17 cellular contexts compared by ENCODE assay signal in genomic region chr6:21082091-21082490, GRCh38.
A peak's percentile ranks its signal among the peaks of the same experiment; 100 is the strongest.
DNase-seq lines count a peak whose midpoint lies in the region; ATAC-seq, FAIRE-seq and TF ChIP-seq lines count a peak whose summit lies in the region.
"Had no signal": no experiment of that assay in that cellular context is flagged by ENCODE, and none has a peak within 500 bp of the region (broad histone marks: within the 10 kb centered on the region; RNA-seq: fewer than 3 reads in every experiment).

No MANE protein-coding gene starts in this region.

- no peak for TF ChIP-seq POLR2A in HepG2 (IDR thresholded peaks at IDR 0.05; ENCODE audit: insufficient read depth in 1 of 2, low read depth in 2 of 2, low read length in 2 of 2)
- no peak for TF ChIP-seq POLR2A in right lobe of liver (IDR thresholded peaks at IDR 0.05)

- ATAC-seq in HepG2 = no peak
- no peak for ATAC-seq in right lobe of liver
- no peak for ATAC-seq in naive thymus-derived CD8-positive, alpha-beta T cell
- ATAC-seq: A549 had no signal

- CTCF ChIA-PET in HepG2 (lab: Yijun Ruan, JAX; ENCODE audit: low intra/inter-chr PET ratio, low total read pairs) = no interaction called here

- H3K79me2 ChIP-seq in HepG2 (ENCODE audit: insufficient read depth, low read length) = no peaks in the 10 kb centered on the region

- H3K27me3 ChIP-seq in HepG2 (ENCODE audit: control insufficient read depth in 1 of 2, insufficient read depth in 2 of 2, low read length in 2 of 2) (no peaks in the 10 kb centered on the region), right lobe of liver (no peaks in the 10 kb centered on the region)

- BruUV-seq in HepG2 (replicated peaks; lab: Mats Ljungman, UMichigan) = no TSS peak

- H4K20me1 ChIP-seq in HepG2 (ENCODE audit: insufficient read depth, low read length) = no peaks in the 10 kb centered on the region

- peaks cover 0 to 1% of the 10 kb centered on the region in 2 experiments; a peak in 2 of 5 replicates for H3K36me3 ChIP-seq in HepG2 (replicated peaks in 1 of 2; ENCODE audit: control insufficient read depth in 1 of 2, insufficient read depth in 2 of 2, low read length in 2 of 2)
- H3K36me3 ChIP-seq in right lobe of liver = no peaks in the 10 kb centered on the region
- H3K36me3 ChIP-seq: HAP-1 had no signal

- no peak overlapping the region for H3K9ac ChIP-seq in HepG2 (ENCODE audit: insufficient read depth, low read depth, low read length)
- H3K9ac ChIP-seq: GM23248 had no signal

- intact Hi-C loops in HepG2 (cut with micrococcal nuclease; ENCODE audit: unreplicated experiment) = no loop called here
- intact Hi-C loops in right lobe of liver (cut with DNase I) = no loop called here

- FAIRE-seq in HepG2 (lab: Jason Lieb, UNC) = no peak
- FAIRE-seq: A549, G401.6, GM12891 had no signal

- no peak overlapping the region for H2AFZ ChIP-seq in HepG2 (ENCODE audit: low read length)
- H2AFZ ChIP-seq: GM23248 had no signal

- H3K4me1 ChIP-seq in HepG2 (ENCODE audit: insufficient read depth, low read length) (peaks cover 12% of the 10 kb centered on the region), right lobe of liver (no peaks in the 10 kb centered on the region)
- H3K4me1 ChIP-seq: A549, HAP-1 had no signal

- no peak for TF ChIP-seq CTCF in HepG2 (CRISPR knock-in tag; IDR thresholded peaks at IDR 0.05)
- TF ChIP-seq CTCF in right lobe of liver (IDR thresholded peaks at IDR 0.05) = no peak
- no peak for TF ChIP-seq CTCF in fibroblast of the aortic adventitia (IDR thresholded peaks at IDR 0.05; ENCODE audit: insufficient read depth, low read length)
- TF ChIP-seq CTCF in progenitor cell of endocrine pancreas (IDR thresholded peaks at IDR 0.05; ENCODE audit: unreplicated experiment) = no peak
- TF ChIP-seq CTCF in osteocyte (IDR thresholded peaks at IDR 0.05) = no peak

- H3K9me3 ChIP-seq in HepG2 (ENCODE audit: low read length) (peaks cover 7% of the 10 kb centered on the region; the same call in 1 of the 2 replicates), right lobe of liver (no peaks in the 10 kb centered on the region)
- H3K9me3 ChIP-seq: A549, HAP-1 had no signal

- no peak; a peak in 1 of 4 replicates for TF ChIP-seq EP300 in HepG2 (IDR thresholded peaks at IDR 0.05; ENCODE audit: low read depth in 2 of 2, low read length in 2 of 2)
- TF ChIP-seq EP300 in HepG2 (CRISPR knock-in tag; IDR thresholded peaks at IDR 0.05; ENCODE audit: borderline replicate concordance) = no peak

- no peak for TF ChIP-seq RAD21 in HepG2 (CRISPR knock-in tag; IDR thresholded peaks at IDR 0.05)

- in situ Hi-C loops in HepG2 (cut with HindIII; ENCODE audit: extremely low pct_ligation_motif_present, low pct_unique_long_range_greater_than_20kb) = no loop called here

- H3K4me3 Mint-ChIP-seq in progenitor cell of endocrine pancreas (ENCODE audit: low read depth) (no peak overlapping the region), osteocyte (ENCODE audit: unreplicated experiment) (no peak overlapping the region)
- no peak overlapping the region for H3K4me3 Mint-ChIP-seq in naive thymus-derived CD8-positive, alpha-beta T cell
- H3K4me3 Mint-ChIP-seq: CD4-positive, alpha-beta T cell had no signal

- POLR2A ChIA-PET in HepG2 (lab: Yijun Ruan, JAX) = no interaction called here
- POLR2A ChIA-PET in naive thymus-derived CD8-positive, alpha-beta T cell (lab: Charles Lee) = no interaction called here

- H3K4me3 ChIP-seq in HepG2 (replicated peaks in 1 of 3; ENCODE audit: insufficient read depth in 1 of 3, low read depth in 2 of 3, low read length in 3 of 3) (no peak overlapping the region), right lobe of liver (no peak overlapping the region), fibroblast of the aortic adventitia (ENCODE audit: low read depth, low read length) (no peak overlapping the region)
- H3K4me3 ChIP-seq: A549, GM23248, HAP-1 had no signal

- H3K9me3 Mint-ChIP-seq in progenitor cell of endocrine pancreas (ENCODE audit: low read depth) (peaks cover 3% of the 10 kb centered on the region), osteocyte (ENCODE audit: unreplicated experiment) (no peaks in the 10 kb centered on the region)
- H3K9me3 Mint-ChIP-seq in naive thymus-derived CD8-positive, alpha-beta T cell = peaks cover 0 to 3% (median 0%) of the 10 kb centered on the region in 9 donors
- H3K9me3 Mint-ChIP-seq: CD4-positive, alpha-beta T cell had no signal

- DNase-seq in HepG2 (ENCODE audit: low spot score) (peak; percentile 4), right lobe of liver (no peak), fibroblast of the aortic adventitia (ENCODE audit: low read depth) (peak; percentile 6), progenitor cell of endocrine pancreas (ENCODE audit: low spot score, unreplicated experiment) (no peak), osteocyte (ENCODE audit: extremely low spot score, unreplicated experiment) (no peak), ureter (ENCODE audit: low spot score) (no peak)
- DNase-seq in naive thymus-derived CD8-positive, alpha-beta T cell = no peak
- DNase-seq: AML-193; Calu3; CD4-positive, alpha-beta T cell; GM23248 had no signal

- H3K4me1 Mint-ChIP-seq in progenitor cell of endocrine pancreas (ENCODE audit: low read depth) (peaks cover 33% of the 10 kb centered on the region), osteocyte (ENCODE audit: unreplicated experiment) (peaks cover 29% of the 10 kb centered on the region)
- peaks cover 0 to 5% (median 0%) of the 10 kb centered on the region in 4 donors for H3K4me1 Mint-ChIP-seq in naive thymus-derived CD8-positive, alpha-beta T cell

- H3K27ac ChIP-seq in HepG2 (ENCODE audit: extremely low read length, insufficient read depth, low read length) (no peak overlapping the region), right lobe of liver (no peak overlapping the region)
- H3K27ac ChIP-seq: 22Rv1, A549, C4-2B, GM23248 had no signal

- no peaks in the 10 kb centered on the region for H3K27me3 Mint-ChIP-seq in progenitor cell of endocrine pancreas
- H3K27me3 Mint-ChIP-seq in osteocyte (ENCODE audit: unreplicated experiment) = no peaks in the 10 kb centered on the region
- H3K27me3 Mint-ChIP-seq in naive thymus-derived CD8-positive, alpha-beta T cell = no peaks in the 10 kb centered on the region
- H3K27me3 Mint-ChIP-seq: CD4-positive, alpha-beta T cell had no signal

- H3K36me3 Mint-ChIP-seq in progenitor cell of endocrine pancreas (ENCODE audit: insufficient read depth) (peaks cover 12% of the 10 kb centered on the region), osteocyte (ENCODE audit: unreplicated experiment) (peaks cover 2% of the 10 kb centered on the region)
- H3K36me3 Mint-ChIP-seq in naive thymus-derived CD8-positive, alpha-beta T cell = peaks cover 31 to 61% (median 60%) of the 10 kb centered on the region in 3 donors

- H3K27ac Mint-ChIP-seq in progenitor cell of endocrine pancreas = peak overlapping the region; percentile 17
- no peak overlapping the region for H3K27ac Mint-ChIP-seq in osteocyte (ENCODE audit: unreplicated experiment)
- H3K27ac Mint-ChIP-seq in naive thymus-derived CD8-positive, alpha-beta T cell = no peak overlapping the region
- H3K27ac Mint-ChIP-seq: CD4-positive, alpha-beta T cell had no signal

- no peak overlapping the region for H3K4me2 ChIP-seq in HepG2 (ENCODE audit: low read depth, low read length)
- H3K4me2 ChIP-seq: A549 had no signal

TF ChIP-seq in HepG2, 621 proteins besides CTCF, POLR2A, EP300 and RAD21:
- TF ChIP-seq GATA4 (IDR thresholded peaks at IDR 0.05; ENCODE audit: borderline replicate concordance, low read depth) (peak; percentile 26; the same call in 1 of the 2 replicates), NCOA2 (CRISPR knock-in tag; IDR thresholded peaks at IDR 0.05) (0 out of 2 replicates have a peak, but pooled peaks have one; percentile 7), SOX5 (CRISPR knock-in tag; IDR thresholded peaks at IDR 0.05; ENCODE audit: borderline replicate concordance) (peak; percentile 59), SOX6 (IDR thresholded peaks at IDR 0.05) (no peak), SOX6 (CRISPR knock-in tag; IDR thresholded peaks at IDR 0.05) (peak; percentile 25; the same call in 1 of the 2 replicates), SIX1 (CRISPR knock-in tag; IDR thresholded peaks at IDR 0.05; ENCODE audit: borderline replicate concordance) (no peak), ZNF563 (CRISPR knock-in tag; IDR thresholded peaks at IDR 0.05) (no peak), PBX3 (CRISPR knock-in tag; IDR thresholded peaks at IDR 0.05; ENCODE audit: borderline replicate concordance) (no peak), ZSCAN9 (CRISPR knock-in tag; IDR thresholded peaks at IDR 0.05; ENCODE audit: borderline replicate concordance) (0 out of 2 replicates have a peak, but pooled peaks have one; percentile 29), SOX13 (IDR thresholded peaks at IDR 0.05) (no peak), SOX13 (CRISPR knock-in tag; conservative IDR thresholded peaks at IDR 0.05 in 1 of 2, IDR thresholded peaks at IDR 0.05 in 1 of 2) (peak in 1 of 2 experiments; percentile 74; a peak in 2 of 4 replicates)

Comparison
In these comparisons a context has a peak if more than half of its experiments do, and no peak if none do; other contexts are left out.
1. DNase-seq: peak in HepG2 (single experiment) and fibroblast of the aortic adventitia (single experiment); none in right lobe of liver (0 of 3), progenitor cell of endocrine pancreas (single experiment), osteocyte (single experiment), naive thymus-derived CD8-positive, alpha-beta T cell (0 of 10) and ureter (single experiment).